ENCODE assay signal across 17 cellular contexts in genomic region chr12:25404955-25405354, GRCh38.
A peak's percentile ranks its signal among the peaks of the same experiment; 100 is the strongest.
DNase-seq lines count a peak whose midpoint lies in the region; ATAC-seq and TF ChIP-seq lines count a peak whose summit lies in the region.
"Had no signal": no experiment of that assay in that cellular context is flagged by ENCODE, and none has a peak within 500 bp of the region (broad histone marks: within the 10 kb centered on the region; RNA-seq: fewer than 3 reads in every experiment).

No MANE protein-coding gene starts in this region.

- H3K4me3 Mint-ChIP-seq in naive thymus-derived CD4-positive, alpha-beta T cell, result no peak overlapping the region
- H3K4me3 Mint-ChIP-seq: CD8-positive, alpha-beta T cell had no signal

- H3K79me2 ChIP-seq in OCI-LY7 (ENCODE audit: insufficient read depth, low read depth, low read length), result no peaks in the 10 kb centered on the region

- BruUV-seq in OCI-LY7 (replicated peaks; lab: Mats Ljungman, UMichigan), result no TSS peak

- POLR2A ChIA-PET in OCI-LY7 (lab: Charles Lee), result interaction anchor here (0.6 kb wide), 1 partner anchor 269 kb away, joined by 3 read pairs; no protein-coding TSS in a partner anchor
- POLR2A ChIA-PET in naive thymus-derived CD4-positive, alpha-beta T cell (lab: Charles Lee), result no interaction called here

- H3K4me2 ChIP-seq in OCI-LY7 (ENCODE audit: low read length), result no peak overlapping the region
- H3K4me2 ChIP-seq: SK-N-SH had no signal

- H2AFZ ChIP-seq in OCI-LY7 (ENCODE audit: low read length), result 0 out of 2 replicates have a peak overlapping the region, but pooled peaks have one; percentile 4

- no peaks in the 10 kb centered on the region for H4K20me1 ChIP-seq in OCI-LY7 (ENCODE audit: insufficient read depth, low read length)

- ATAC-seq in left lung, result peak; percentile 17
- no peak for ATAC-seq in naive thymus-derived CD4-positive, alpha-beta T cell
- ATAC-seq: CD8-positive, alpha-beta T cell had no signal

- H3K27me3 ChIP-seq in left lung, result no peaks in the 10 kb centered on the region
- no peaks in the 10 kb centered on the region for H3K27me3 ChIP-seq in naive thymus-derived CD4-positive, alpha-beta T cell (ENCODE audit: control insufficient read depth in 2 of 2, insufficient read depth in 2 of 2, low read length in 2 of 2)
- no peaks in the 10 kb centered on the region for H3K27me3 ChIP-seq in WERI-Rb-1 (ENCODE audit: insufficient read depth, low read depth, severe bottlenecking)
- H3K27me3 ChIP-seq: Peyer's patch had no signal

- H3K27ac ChIP-seq in OCI-LY7 (ENCODE audit: low read depth, low read length, poor library complexity, severe bottlenecking) (no peak overlapping the region), left lung (no peak overlapping the region), WERI-Rb-1 (no peak overlapping the region)
- no peak overlapping the region for H3K27ac ChIP-seq in naive thymus-derived CD4-positive, alpha-beta T cell (ENCODE audit: low read depth, low read length)
- H3K27ac ChIP-seq: Peyer's patch had no signal

- H3K9me3 ChIP-seq in OCI-LY7 (ENCODE audit: low read length) (peaks cover 6% of the 10 kb centered on the region), left lung (peaks cover 0 to 8% of the 10 kb centered on the region in 2 donors), WERI-Rb-1 (ENCODE audit: severe bottlenecking) (no peaks in the 10 kb centered on the region)
- no peaks in the 10 kb centered on the region for H3K9me3 ChIP-seq in naive thymus-derived CD4-positive, alpha-beta T cell (ENCODE audit: control insufficient read depth in 2 of 3, low read length in 3 of 3)
- H3K9me3 ChIP-seq: Peyer's patch, SK-N-SH had no signal

- H3K27me3 Mint-ChIP-seq in naive thymus-derived CD4-positive, alpha-beta T cell, result peaks cover 0 to 12% (median 0%) of the 10 kb centered on the region in 5 donors

- H3K4me1 Mint-ChIP-seq in naive thymus-derived CD4-positive, alpha-beta T cell, result no peaks in the 10 kb centered on the region

- intact Hi-C loops in OCI-LY7 (cut with micrococcal nuclease; ENCODE audit: unreplicated experiment) (no loop called here), left lung (cut with DNase I) (no loop called here)
- intact Hi-C loops in naive thymus-derived CD4-positive, alpha-beta T cell (cut with micrococcal nuclease), result no loop called here

- TF ChIP-seq CTCF in OCI-LY7 (conservative IDR thresholded peaks at IDR 0.05; ENCODE audit: low read length) (0 out of 2 replicates have a peak, but pooled peaks have one; percentile 17), left lung (IDR thresholded peaks at IDR 0.05) (no peak), WERI-Rb-1 (IDR thresholded peaks at IDR 0.05; ENCODE audit: low read depth, low read length) (no peak)

- DNase-seq in NCI-H82 (lab: John Stamatoyannopoulos, UW) (peak; percentile 6), NCI-H82 treated with DMSO at 0.1 percent for 48 hours (lab: John Stamatoyannopoulos, UW; ENCODE audit: unreplicated experiment) (no peak), OCI-LY7 (ENCODE audit: low spot score) (no peak), left lung (peak in 1 of 2 donors; percentile 48), WERI-Rb-1 (no peak)
- DNase-seq in stimulated activated CD4-positive, alpha-beta T cell treated with anti-CD3 and anti-CD28 coated beads, Interleukin-4, amount 100 ng/mL, for 1 hour, result no peak
- DNase-seq in naive thymus-derived CD4-positive, alpha-beta T cell, result no peak
- no peak for DNase-seq in stimulated activated CD4-positive, alpha-beta T cell treated with anti-CD3 and anti-CD28 coated beads, Interleukin-4, amount 100 ng/mL, for 24 hours
- DNase-seq: CD8-positive, alpha-beta T cell; GF-D8; NCI-H2029; NCI-H2171 treated with DMSO at 0.1 percent for 48 hours; NCI-H446 treated with DMSO at 0.1 percent for 48 hours; NCI-H748 treated with DMSO at 0.1 percent for 48 hours; Peyer's patch; Right ventricle myocardium superior; SK-N-SH had no signal

- H3K4me1 ChIP-seq in OCI-LY7 (ENCODE audit: insufficient read depth, low read length, poor library complexity, severe bottlenecking) (no peaks in the 10 kb centered on the region), left lung (no peaks in the 10 kb centered on the region)
- H3K4me1 ChIP-seq in naive thymus-derived CD4-positive, alpha-beta T cell (ENCODE audit: control insufficient read depth in 2 of 2, insufficient read depth in 2 of 2, low read length in 2 of 2), result no peaks in the 10 kb centered on the region
- H3K4me1 ChIP-seq: Peyer's patch had no signal

- H3K36me3 ChIP-seq in OCI-LY7 (ENCODE audit: insufficient read depth, low read length), result no peaks in the 10 kb centered on the region
- H3K36me3 ChIP-seq in left lung, result no peaks in the 10 kb centered on the region
- H3K36me3 ChIP-seq in naive thymus-derived CD4-positive, alpha-beta T cell (ENCODE audit: control insufficient read depth in 2 of 3, insufficient read depth in 3 of 3, low read length in 3 of 3), result no peaks in the 10 kb centered on the region
- no peaks in the 10 kb centered on the region for H3K36me3 ChIP-seq in WERI-Rb-1
- H3K36me3 ChIP-seq: Peyer's patch had no signal

- no peak overlapping the region for H3K4me3 ChIP-seq in OCI-LY7 (ENCODE audit: low read depth, low read length, poor library complexity, severe bottlenecking)
- H3K4me3 ChIP-seq in left lung, result no peak overlapping the region
- H3K4me3 ChIP-seq in naive thymus-derived CD4-positive, alpha-beta T cell (ENCODE audit: low read length), result no peak overlapping the region
- H3K4me3 ChIP-seq in WERI-Rb-1 (ENCODE audit: low read depth, low read length), result no peak overlapping the region
- H3K4me3 ChIP-seq: Peyer's patch had no signal

- H3K27ac Mint-ChIP-seq in naive thymus-derived CD4-positive, alpha-beta T cell, result no peak overlapping the region
- H3K27ac Mint-ChIP-seq: CD8-positive, alpha-beta T cell had no signal

- CTCF ChIA-PET in OCI-LY7 (lab: Charles Lee; ENCODE audit: unreplicated experiment), result no interaction called here
- CTCF ChIA-PET in naive thymus-derived CD4-positive, alpha-beta T cell (lab: Charles Lee), result no interaction called here

- peaks cover 0 to 4% (median 0%) of the 10 kb centered on the region in 5 donors for H3K36me3 Mint-ChIP-seq in naive thymus-derived CD4-positive, alpha-beta T cell
- H3K36me3 Mint-ChIP-seq: CD8-positive, alpha-beta T cell had no signal

- no peaks in the 10 kb centered on the region for H3K9me2 ChIP-seq in OCI-LY7 (ENCODE audit: insufficient read depth, low read length)
- H3K9me2 ChIP-seq: SK-N-SH had no signal

- peaks cover 0 to 23% (median 4%) of the 10 kb centered on the region in 11 donors for H3K9me3 Mint-ChIP-seq in naive thymus-derived CD4-positive, alpha-beta T cell
